7 cellular contexts compared by ENCODE assay signal in the genomic region with DNA sequence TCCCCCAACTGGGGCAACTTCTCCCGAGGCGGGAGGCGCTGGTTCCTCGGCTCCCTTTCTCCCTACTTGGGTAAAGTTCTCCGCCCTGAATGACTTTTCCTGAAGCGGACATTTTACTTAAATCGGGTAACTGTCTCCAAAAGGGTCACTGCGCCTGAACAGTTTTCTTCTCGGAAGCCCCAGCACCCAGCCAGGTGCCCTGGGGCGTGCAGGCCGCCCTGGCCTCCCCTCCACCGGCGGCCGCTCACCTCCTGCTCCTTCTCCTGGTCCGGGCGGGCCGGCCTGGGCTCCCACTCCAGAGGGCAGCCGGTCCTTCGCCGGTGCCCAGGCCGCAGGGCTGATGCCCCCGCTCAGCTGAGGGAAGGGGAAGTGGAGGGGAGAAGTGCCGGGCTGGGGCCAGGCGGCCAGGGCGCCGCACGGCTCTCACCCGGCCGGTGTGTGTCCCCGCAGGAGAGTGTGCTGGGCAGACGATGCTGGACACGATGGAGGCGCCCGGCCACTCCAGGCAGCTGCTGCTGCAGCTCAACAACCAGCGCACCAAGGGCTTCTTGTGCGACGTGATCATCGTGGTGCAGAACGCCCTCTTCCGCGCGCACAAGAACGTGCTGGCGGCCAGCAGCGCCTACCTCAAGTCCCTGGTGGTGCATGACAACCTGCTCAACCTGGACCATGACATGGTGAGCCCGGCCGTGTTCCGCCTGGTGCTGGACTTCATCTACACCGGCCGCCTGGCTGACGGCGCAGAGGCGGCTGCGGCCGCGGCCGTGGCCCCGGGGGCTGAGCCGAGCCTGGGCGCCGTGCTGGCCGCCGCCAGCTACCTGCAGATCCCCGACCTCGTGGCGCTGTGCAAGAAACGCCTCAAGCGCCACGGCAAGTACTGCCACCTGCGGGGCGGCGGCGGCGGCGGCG. TPM values are rescaled to one million over a fixed set of nuclear protein-coding genes. Genes with fewer than 3 reads are reported as not detected.
DNase-seq lines count a peak whose midpoint lies in the region; ATAC-seq and TF ChIP-seq lines count a peak whose summit lies in the region.

No MANE protein-coding gene starts in this region.

- peaks cover 4% of the 10 kb centered on the region for H3K27me3 Mint-ChIP-seq in activated naive CD4-positive, alpha-beta T cell treated with anti-CD3 and anti-CD28 coated beads, Interleukin-2, amount 50 U/mL, for 24 hours

- peaks cover 9% of the 10 kb centered on the region for H3K36me3 Mint-ChIP-seq in activated naive CD4-positive, alpha-beta T cell treated with anti-CD3 and anti-CD28 coated beads, Interleukin-2, amount 50 U/mL, for 24 hours

- H3K27me3 ChIP-seq in HL-60 (ENCODE audit: insufficient read depth, poor library complexity, severe bottlenecking) (peaks cover 12% of the 10 kb centered on the region), kidney epithelial cell (ENCODE audit: control insufficient read depth, insufficient read depth, low read length) (peaks cover 28% of the 10 kb centered on the region)

- peak overlapping the region; percentile 49 for H3K4me3 ChIP-seq in HL-60 (replicated peaks; ENCODE audit: insufficient read depth, low read length)
- H3K4me3 ChIP-seq in kidney epithelial cell (ENCODE audit: low read depth, low read length): peak overlapping the region; percentile 47

- H3K27ac Mint-ChIP-seq in activated naive CD4-positive, alpha-beta T cell treated with anti-CD3 and anti-CD28 coated beads, Interleukin-2, amount 50 U/mL, for 24 hours: peak overlapping the region; percentile 23

- peaks cover 27% of the 10 kb centered on the region for H3K4me1 Mint-ChIP-seq in activated naive CD4-positive, alpha-beta T cell treated with anti-CD3 and anti-CD28 coated beads, Interleukin-2, amount 50 U/mL, for 24 hours

- in situ Hi-C loops in ACHN (cut with HindIII; ENCODE audit: low pct_ligation_motif_present, low pct_unique_long_range_greater_than_20kb, low sequenced_read_pairs): no loop called here

- no peak for ATAC-seq in esophagus mucosa

- no peak for DNase-seq in HL-60 (ENCODE audit: low read depth in 1 of 2, low spot score in 1 of 2)
- no peak for DNase-seq in kidney epithelial cell (ENCODE audit: low read depth)
- DNase-seq in stimulated activated naive CD4-positive, alpha-beta T cell (lab: John Stamatoyannopoulos, UW): peak; percentile 26 to 82 (median 56)
- DNase-seq in NCI-H524 treated with DMSO at 0.1 percent for 48 hours (lab: John Stamatoyannopoulos, UW): no peak
- no peak for DNase-seq in ACHN

- peaks cover 1% of the 10 kb centered on the region for H3K36me3 ChIP-seq in kidney epithelial cell (ENCODE audit: control insufficient read depth, insufficient read depth, low read length)

- peak overlapping the region; percentile 80 for H3K4me3 Mint-ChIP-seq in activated naive CD4-positive, alpha-beta T cell treated with anti-CD3 and anti-CD28 coated beads, Interleukin-2, amount 50 U/mL, for 24 hours

- no peak overlapping the region for H3K27ac ChIP-seq in HL-60 (replicated peaks)

- TF ChIP-seq CTCF in HL-60 (IDR thresholded peaks at IDR 0.05; ENCODE audit: insufficient read depth, low read length) (no peak), kidney epithelial cell (IDR thresholded peaks at IDR 0.05; ENCODE audit: insufficient read depth, low read length, poor library complexity, severe bottlenecking) (no peak)

- H3K9me3 Mint-ChIP-seq in activated naive CD4-positive, alpha-beta T cell treated with anti-CD3 and anti-CD28 coated beads, Interleukin-2, amount 50 U/mL, for 24 hours: no peaks in the 10 kb centered on the region

RNA-seq across cellular contexts. Expression of gene HIC1, which starts 1.6 kb away (rescaled TPM):
- 8.8 and 11.9 TPM in 2 replicates for total RNA-seq in kidney epithelial cell
- 2.3 TPM for total RNA-seq in esophagus mucosa

RNA-seq across cellular contexts. Expression of gene OVCA2, which starts 14.7 kb away (rescaled TPM):
- total RNA-seq in kidney epithelial cell (88.2 and 100 TPM in 2 replicates), esophagus mucosa (32.3 TPM)

RNA-seq across cellular contexts. Expression of gene DPH1, which starts 26.5 kb away (rescaled TPM):
- total RNA-seq in kidney epithelial cell (24.0 and 29.5 TPM in 2 replicates), esophagus mucosa (29.1 TPM)

RNA-seq across cellular contexts. Expression of gene RTN4RL1, which starts 31.3 kb away (rescaled TPM):
- total RNA-seq in kidney epithelial cell (0.14 TPM in 1 of 2 replicates, not detected in the other), esophagus mucosa (1.2 TPM)

Comparison
In these comparisons a context has a peak if more than half of its experiments do, and no peak if none do; other contexts are left out.
1. DNase-seq: peak in stimulated activated naive CD4-positive, alpha-beta T cell (6 of 6); none in HL-60 (0 of 2), kidney epithelial cell (single experiment), NCI-H524 treated with DMSO at 0.1 percent for 48 hours (single experiment) and ACHN (single experiment).